ENCODE assay signal across 18 cellular contexts in genomic region chr1:201011616-201012015, GRCh38. TPM values are rescaled to one million over a fixed set of nuclear protein-coding genes. Genes with fewer than 3 reads are reported as not detected.
DNase-seq lines count a peak whose midpoint lies in the region; ATAC-seq and TF ChIP-seq lines count a peak whose summit lies in the region.
"Had no signal": no experiment of that assay in that cellular context is flagged by ENCODE, and none has a peak within 500 bp of the region (broad histone marks: within the 10 kb centered on the region; RNA-seq: fewer than 3 reads in every experiment).

No MANE protein-coding gene starts in this region.

- TF ChIP-seq CTCF in A673 (conservative IDR thresholded peaks at IDR 0.05; ENCODE audit: low read depth, low read length): no peak
- TF ChIP-seq CTCF in ovary (IDR thresholded peaks at IDR 0.05): no peak

- peak overlapping the region in 1 of 4 donors; percentile 77 for H3K4me3 Mint-ChIP-seq in CD4-positive, CD25-positive, alpha-beta regulatory T cell
- no peak overlapping the region for H3K4me3 Mint-ChIP-seq in stimulated activated naive B cell treated with anti-CD40 and anti-IgM and Interleukin-4, amounts not matched to agents 10 μg/mL and 1 μg/mL and 100 μg/mL, for 72 hours
- H3K4me3 Mint-ChIP-seq: neural crest cell had no signal

- TF ChIP-seq POLR2A in ovary (IDR thresholded peaks at IDR 0.05): no peak

- CTCF ChIA-PET in A673 (lab: Charles Lee): no interaction called here

- BruUV-seq in A673 (replicated peaks; lab: Mats Ljungman, UMichigan): no TSS peak

- no peak overlapping the region for H3K4me3 ChIP-seq in CD4-positive, CD25-positive, alpha-beta regulatory T cell (ENCODE audit: low read depth, low read length)
- H3K4me3 ChIP-seq in A673 (ENCODE audit: low read depth, low read length, poor library complexity, severe bottlenecking) (no peak overlapping the region), ovary (no peak overlapping the region)
- H3K4me3 ChIP-seq: K562 had no signal

- H3K36me3 ChIP-seq in CD4-positive, CD25-positive, alpha-beta regulatory T cell (ENCODE audit: control insufficient read depth, insufficient read depth, low read length): peaks cover 20% of the 10 kb centered on the region
- no peaks in the 10 kb centered on the region for H3K36me3 ChIP-seq in A673 (ENCODE audit: insufficient read depth, low read length, poor library complexity, severe bottlenecking)
- H3K36me3 ChIP-seq in ovary: no peaks in the 10 kb centered on the region

- WGBS in ovary, 3 donors: 53 to 70% (median 54%) methylated on average over 3 of the region's 3 CpGs

- peaks cover 83% of the 10 kb centered on the region for H3K4me1 ChIP-seq in CD4-positive, CD25-positive, alpha-beta regulatory T cell (ENCODE audit: control insufficient read depth, insufficient read depth, low read length, poor library complexity, severe bottlenecking)
- H3K4me1 ChIP-seq in A673 (ENCODE audit: insufficient read depth, low read length, poor library complexity, severe bottlenecking) (peaks cover 16% of the 10 kb centered on the region), ovary (ENCODE audit: insufficient read depth) (peaks cover 6% of the 10 kb centered on the region)

- H3K27ac ChIP-seq in CD4-positive, CD25-positive, alpha-beta regulatory T cell (ENCODE audit: insufficient read depth, low read length, poor library complexity, severe bottlenecking): no peak overlapping the region
- H3K27ac ChIP-seq in cingulate gyrus (ENCODE audit: low read depth, low read length) (peak overlapping the region; percentile 49), A673 (ENCODE audit: low read depth, low read length, poor library complexity, severe bottlenecking) (no peak overlapping the region), ovary (no peak overlapping the region)
- H3K27ac ChIP-seq: C4-2B had no signal

- DNase-seq in CD4-positive, CD25-positive, alpha-beta regulatory T cell: no peak
- DNase-seq in DMS 273 (lab: John Stamatoyannopoulos, UW; ENCODE audit: unreplicated experiment): peak; percentile 87
- DNase-seq in NCI-H345 treated with DMSO at 0.1 percent for 48 hours (lab: John Stamatoyannopoulos, UW; ENCODE audit: unreplicated experiment): peak; percentile 46
- DNase-seq in A673 (ENCODE audit: low spot score): no peak
- no peak for DNase-seq in activated effector memory CD4-positive, alpha-beta T cell treated with anti-CD3 and anti-CD28 coated beads, Interleukin-2, amount 50 U/mL, for 16 hours
- DNase-seq in stimulated activated naive B cell treated with anti-CD40 and anti-IgM and Interleukin-4, amounts not matched to agents 10 μg/mL and 1 μg/mL and 100 μg/mL, for 72 hours: no peak
- DNase-seq in ovary: no peak
- DNase-seq: activated CD4-positive, alpha-beta T cell treated with anti-CD3 and anti-CD28 coated beads for 48 hours; activated gamma-delta T cell treated with Interleukin-2 at 50 U/mL for 16 hours; GDM1; stimulated activated CD4-positive, alpha-beta T cell treated with anti-CD3 and anti-CD28 coated beads, Interleukin-4, amount 100 ng/mL, for 4 hours; stimulated activated naive CD4-positive, alpha-beta T cell had no signal

- no peaks in the 10 kb centered on the region for H3K9me3 ChIP-seq in CD4-positive, CD25-positive, alpha-beta regulatory T cell (ENCODE audit: control insufficient read depth in 2 of 2, low read length in 2 of 2)
- no peaks in the 10 kb centered on the region for H3K9me3 ChIP-seq in A673 (ENCODE audit: low read depth, low read length, poor library complexity, severe bottlenecking)
- no peaks in the 10 kb centered on the region for H3K9me3 ChIP-seq in ovary

- peak overlapping the region; percentile 14 to 89 (median 82) for H3K27ac Mint-ChIP-seq in CD4-positive, CD25-positive, alpha-beta regulatory T cell
- H3K27ac Mint-ChIP-seq in stimulated activated naive B cell treated with anti-CD40 and anti-IgM and Interleukin-4, amounts not matched to agents 10 μg/mL and 1 μg/mL and 100 μg/mL, for 72 hours: no peak overlapping the region

- intact Hi-C loops in A673 (cut with micrococcal nuclease; ENCODE audit: unreplicated experiment) (no loop called here), ovary (cut with DNase I) (no loop called here)

- POLR2A ChIA-PET in A673 (lab: Charles Lee; ENCODE audit: low non-redundant PET): interaction anchor here (0.8 kb wide), 1 partner anchor 9 kb away, joined by 14 read pairs; no protein-coding TSS in a partner anchor

- no peaks in the 10 kb centered on the region for H3K27me3 Mint-ChIP-seq in CD4-positive, CD25-positive, alpha-beta regulatory T cell
- no peaks in the 10 kb centered on the region for H3K27me3 Mint-ChIP-seq in stimulated activated naive B cell treated with anti-CD40 and anti-IgM and Interleukin-4, amounts not matched to agents 10 μg/mL and 1 μg/mL and 100 μg/mL, for 72 hours

- peaks cover 15 to 84% (median 56%) of the 10 kb centered on the region in 4 donors for H3K4me1 Mint-ChIP-seq in CD4-positive, CD25-positive, alpha-beta regulatory T cell
- peaks cover 32 to 56% of the 10 kb centered on the region in 2 donors for H3K4me1 Mint-ChIP-seq in stimulated activated naive B cell treated with anti-CD40 and anti-IgM and Interleukin-4, amounts not matched to agents 10 μg/mL and 1 μg/mL and 100 μg/mL, for 72 hours

- peaks cover 13% of the 10 kb centered on the region for H3K36me3 Mint-ChIP-seq in CD4-positive, CD25-positive, alpha-beta regulatory T cell
- H3K36me3 Mint-ChIP-seq in stimulated activated naive B cell treated with anti-CD40 and anti-IgM and Interleukin-4, amounts not matched to agents 10 μg/mL and 1 μg/mL and 100 μg/mL, for 72 hours: peaks cover 0 to 2% of the 10 kb centered on the region in 2 donors

- no peak for TF ChIP-seq EP300 in ovary (IDR thresholded peaks at IDR 0.05)

- no peak for ATAC-seq in CD4-positive, CD25-positive, alpha-beta regulatory T cell (ENCODE audit: low read depth in 2 of 2)
- no peak for ATAC-seq in stimulated activated naive B cell treated with anti-CD40 and anti-IgM and Interleukin-4, amounts not matched to agents 10 μg/mL and 1 μg/mL and 100 μg/mL, for 72 hours (replicated peaks)
- ATAC-seq: K562, Panc1, sciatic nerve had no signal

- no peaks in the 10 kb centered on the region for H3K9me3 Mint-ChIP-seq in CD4-positive, CD25-positive, alpha-beta regulatory T cell
- no peaks in the 10 kb centered on the region for H3K9me3 Mint-ChIP-seq in stimulated activated naive B cell treated with anti-CD40 and anti-IgM and Interleukin-4, amounts not matched to agents 10 μg/mL and 1 μg/mL and 100 μg/mL, for 72 hours
- H3K9me3 Mint-ChIP-seq: neural crest cell had no signal

- H3K27me3 ChIP-seq in CD4-positive, CD25-positive, alpha-beta regulatory T cell (ENCODE audit: control insufficient read depth, insufficient read depth, low read length): no peaks in the 10 kb centered on the region
- H3K27me3 ChIP-seq in A673 (replicated peaks; ENCODE audit: insufficient read depth, low read depth, low read length, poor library complexity) (no peaks in the 10 kb centered on the region), ovary (no peaks in the 10 kb centered on the region)

RNA-seq across cellular contexts. Expression of gene KIF21B, which starts 11.9 kb away (rescaled TPM):
- total RNA-seq in CD4-positive, CD25-positive, alpha-beta regulatory T cell: 96.9 TPM
- 1 to 10 TPM; 2.3 to 3.5 (median 3.0) TPM for polyA plus RNA-seq in CD4-positive, CD25-positive, alpha-beta regulatory T cell
- total RNA-seq in A673 (2021) (0.60 and 1.5 TPM in 2 replicates), ovary (1 to 10 TPM in 4 of 7 donors, under 1 TPM in 3; 0.57 to 1.9 (median 1.0) TPM)
- polyA plus RNA-seq in ovary: under 1 TPM; 0.58 to 0.65 TPM

Comparison
In these comparisons a context has a peak if more than half of its experiments do, and no peak if none do; other contexts are left out.
1. DNase-seq: peak in DMS 273 (single experiment) and NCI-H345 treated with DMSO at 0.1 percent for 48 hours (single experiment); none in CD4-positive, CD25-positive, alpha-beta regulatory T cell (0 of 3), A673 (single experiment), activated effector memory CD4-positive, alpha-beta T cell treated with anti-CD3 and anti-CD28 coated beads, Interleukin-2, amount 50 U/mL, for 16 hours (single experiment), stimulated activated naive B cell treated with anti-CD40 and anti-IgM and Interleukin-4, amounts not matched to agents 10 μg/mL and 1 μg/mL and 100 μg/mL, for 72 hours (single experiment) and ovary (0 of 5).
2. RNA of gene KIF21B, which starts 11.9 kb away (total RNA-seq): 96.9 TPM in CD4-positive, CD25-positive, alpha-beta regulatory T cell (single experiment); 0.57 to 1.9 TPM in ovary and 0.60 to 1.5 TPM in A673; every median in the first group is over 10 times any median in the second.